Comparison of ENCODE assay signal across 1 cellular context in genomic region chr10:102850025-102850518, GRCh38.
TF ChIP-seq lines count a peak whose summit lies in the region.

No MANE protein-coding gene starts in this region.

TF ChIP-seq in HepG2, 621 proteins besides CTCF, POLR2A, EP300 and RAD21 (continued from another document):
- no peak for TF ChIP-seq NR0B2 (CRISPR knock-in tag; IDR thresholded peaks at IDR 0.05)
- TF ChIP-seq CCDC6 (CRISPR knock-in tag; IDR thresholded peaks at IDR 0.05) = peak; percentile 73; the same call in 1 of the 2 replicates
- peak; percentile 87 for TF ChIP-seq JUND (CRISPR knock-in tag; IDR thresholded peaks at IDR 0.05)
- peak; percentile 20; the same call in 1 of the 2 replicates for TF ChIP-seq ZNF503 (CRISPR knock-in tag; IDR thresholded peaks at IDR 0.05)
- TF ChIP-seq ZNF614 (CRISPR knock-in tag; IDR thresholded peaks at IDR 0.05; ENCODE audit: borderline replicate concordance) = peak; percentile 75
- TF ChIP-seq ZBTB3 (CRISPR knock-in tag; IDR thresholded peaks at IDR 0.05; ENCODE audit: borderline replicate concordance, low read depth) = peak; percentile 95
- TF ChIP-seq RCOR2 (CRISPR knock-in tag; IDR thresholded peaks at IDR 0.05) = peak; percentile 75
- no peak for TF ChIP-seq ZNF777 (CRISPR knock-in tag; IDR thresholded peaks at IDR 0.05)
- no peak; the same call in 1 of the 2 replicates for TF ChIP-seq ZNF703 (CRISPR knock-in tag; IDR thresholded peaks at IDR 0.05; ENCODE audit: borderline replicate concordance)
- TF ChIP-seq ARHGAP35 (CRISPR knock-in tag; IDR thresholded peaks at IDR 0.05; ENCODE audit: borderline replicate concordance) = no peak
- TF ChIP-seq NCOA5 (CRISPR knock-in tag; IDR thresholded peaks at IDR 0.05) = no peak
- no peak for TF ChIP-seq KMT2A (CRISPR knock-in tag; IDR thresholded peaks at IDR 0.05)
- no peak for TF ChIP-seq TEAD2 (CRISPR knock-in tag; IDR thresholded peaks at IDR 0.05)
- peak; percentile 58; the same call in 1 of the 2 replicates for TF ChIP-seq CBX5 (CRISPR knock-in tag; IDR thresholded peaks at IDR 0.05; ENCODE audit: borderline replicate concordance)
- peak; percentile 48; the same call in 1 of the 2 replicates for TF ChIP-seq MEIS1 (CRISPR knock-in tag; IDR thresholded peaks at IDR 0.05; ENCODE audit: borderline replicate concordance)
- no peak for TF ChIP-seq ZNF234 (CRISPR knock-in tag; conservative IDR thresholded peaks at IDR 0.05)
- TF ChIP-seq ZFP41 (CRISPR knock-in tag; IDR thresholded peaks at IDR 0.05; ENCODE audit: borderline replicate concordance) = no peak
- TF ChIP-seq ZNF652 (CRISPR knock-in tag; IDR thresholded peaks at IDR 0.05; ENCODE audit: borderline replicate concordance, low read depth) = peak; percentile 49; the same call in 1 of the 2 replicates
- peak; percentile 70 for TF ChIP-seq FOXP4 (CRISPR knock-in tag; IDR thresholded peaks at IDR 0.05)
- 0 out of 2 replicates have a peak, but pooled peaks have one; percentile 9 for TF ChIP-seq E2F1 (CRISPR knock-in tag; IDR thresholded peaks at IDR 0.05)
- TF ChIP-seq PHB2 (IDR thresholded peaks at IDR 0.05; ENCODE audit: partially characterized antibody) = no peak
- TF ChIP-seq KDM5B (CRISPR knock-in tag; IDR thresholded peaks at IDR 0.05; ENCODE audit: borderline replicate concordance) = peak; percentile 39; the same call in 1 of the 2 replicates
- 0 out of 2 replicates have a peak, but pooled peaks have one; percentile 59 for TF ChIP-seq ZNF615 (CRISPR knock-in tag; IDR thresholded peaks at IDR 0.05; ENCODE audit: borderline replicate concordance)
- peak; percentile 62; the same call in 1 of the 2 replicates for TF ChIP-seq ZBTB4 (CRISPR knock-in tag; IDR thresholded peaks at IDR 0.05; ENCODE audit: borderline replicate concordance)
- no peak for TF ChIP-seq HDAC6 (IDR thresholded peaks at IDR 0.05; ENCODE audit: low read depth, low read length)
- TF ChIP-seq, protein P1, sequence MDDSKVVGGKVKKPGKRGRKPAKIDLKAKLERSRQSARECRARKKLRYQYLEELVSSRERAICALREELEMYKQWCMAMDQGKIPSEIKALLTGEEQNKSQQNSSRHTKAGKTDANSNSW (CRISPR knock-in tag; IDR thresholded peaks at IDR 0.05; ENCODE audit: borderline replicate concordance) = 0 out of 2 replicates have a peak, but pooled peaks have one; percentile 37
- no peak for TF ChIP-seq ZNF318 (CRISPR knock-in tag; IDR thresholded peaks at IDR 0.05)
- TF ChIP-seq ZSCAN21 (CRISPR knock-in tag; IDR thresholded peaks at IDR 0.05; ENCODE audit: borderline replicate concordance) = 0 out of 2 replicates have a peak, but pooled peaks have one; percentile 27
- TF ChIP-seq, protein P2, sequence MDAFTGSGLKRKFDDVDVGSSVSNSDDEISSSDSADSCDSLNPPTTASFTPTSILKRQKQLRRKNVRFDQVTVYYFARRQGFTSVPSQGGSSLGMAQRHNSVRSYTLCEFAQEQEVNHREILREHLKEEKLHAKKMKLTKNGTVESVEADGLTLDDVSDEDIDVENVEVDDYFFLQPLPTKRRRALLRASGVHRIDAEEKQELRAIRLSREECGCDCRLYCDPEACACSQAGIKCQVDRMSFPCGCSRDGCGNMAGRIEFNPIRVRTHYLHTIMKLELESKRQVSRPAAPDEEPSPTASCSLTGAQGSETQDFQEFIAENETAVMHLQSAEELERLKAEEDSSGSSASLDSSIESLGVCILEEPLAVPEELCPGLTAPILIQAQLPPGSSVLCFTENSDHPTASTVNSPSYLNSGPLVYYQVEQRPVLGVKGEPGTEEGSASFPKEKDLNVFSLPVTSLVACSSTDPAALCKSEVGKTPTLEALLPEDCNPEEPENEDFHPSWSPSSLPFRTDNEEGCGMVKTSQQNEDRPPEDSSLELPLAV (CRISPR knock-in tag; conservative IDR thresholded peaks at IDR 0.05; ENCODE audit: low read depth) = no peak
- no peak for TF ChIP-seq SIX4 (CRISPR knock-in tag; IDR thresholded peaks at IDR 0.05)
- no peak for TF ChIP-seq ERF (CRISPR knock-in tag; IDR thresholded peaks at IDR 0.05)
